In the genomic region with DNA sequence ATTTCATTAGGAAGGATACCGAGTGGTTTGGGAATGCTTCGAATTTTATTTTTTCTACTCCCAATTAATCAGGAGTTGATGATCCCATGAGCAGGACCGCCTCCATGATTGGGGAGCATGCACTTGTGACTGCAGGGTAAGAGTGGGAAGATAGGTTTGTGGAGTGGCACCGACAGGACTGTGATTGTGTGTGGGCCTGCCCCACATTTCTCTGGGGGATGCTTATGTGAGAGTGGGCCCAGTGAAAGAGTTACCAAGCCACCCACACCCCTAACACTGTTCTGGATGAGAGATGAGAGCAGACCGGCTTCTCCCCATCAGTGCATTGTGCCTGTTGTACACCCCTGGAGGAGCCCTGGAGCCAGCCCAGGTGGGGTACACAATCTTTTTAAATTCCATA, we compare ENCODE assay signal across 1 cellular context.
A peak's percentile ranks its signal among the peaks of the same experiment; 100 is the strongest.
TF ChIP-seq lines count a peak whose summit lies in the region.

No MANE protein-coding gene starts in this region.

TF ChIP-seq in HEK293, 187 proteins besides CTCF, POLR2A, EP300 and RAD21 (continued from another document):
- TF ChIP-seq, protein P1, sequence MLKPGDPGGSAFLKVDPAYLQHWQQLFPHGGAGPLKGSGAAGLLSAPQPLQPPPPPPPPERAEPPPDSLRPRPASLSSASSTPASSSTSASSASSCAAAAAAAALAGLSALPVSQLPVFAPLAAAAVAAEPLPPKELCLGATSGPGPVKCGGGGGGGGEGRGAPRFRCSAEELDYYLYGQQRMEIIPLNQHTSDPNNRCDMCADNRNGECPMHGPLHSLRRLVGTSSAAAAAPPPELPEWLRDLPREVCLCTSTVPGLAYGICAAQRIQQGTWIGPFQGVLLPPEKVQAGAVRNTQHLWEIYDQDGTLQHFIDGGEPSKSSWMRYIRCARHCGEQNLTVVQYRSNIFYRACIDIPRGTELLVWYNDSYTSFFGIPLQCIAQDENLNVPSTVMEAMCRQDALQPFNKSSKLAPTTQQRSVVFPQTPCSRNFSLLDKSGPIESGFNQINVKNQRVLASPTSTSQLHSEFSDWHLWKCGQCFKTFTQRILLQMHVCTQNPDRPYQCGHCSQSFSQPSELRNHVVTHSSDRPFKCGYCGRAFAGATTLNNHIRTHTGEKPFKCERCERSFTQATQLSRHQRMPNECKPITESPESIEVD (tag by site-specific recombination; IDR thresholded peaks at IDR 0.05) = no peak
- no peak for TF ChIP-seq ZNF677 (tag by site-specific recombination; IDR thresholded peaks at IDR 0.05)
- no peak for TF ChIP-seq ZNF707 (tag by site-specific recombination; IDR thresholded peaks at IDR 0.05)
- TF ChIP-seq MZF1 (tag by site-specific recombination; IDR thresholded peaks at IDR 0.05; ENCODE audit: borderline replicate concordance) = no peak
- peak; percentile 67 for TF ChIP-seq ZFHX2 (tag by site-specific recombination; conservative IDR thresholded peaks at IDR 0.05)
